ENCODE assay signal across 20 cellular contexts in the genomic region with DNA sequence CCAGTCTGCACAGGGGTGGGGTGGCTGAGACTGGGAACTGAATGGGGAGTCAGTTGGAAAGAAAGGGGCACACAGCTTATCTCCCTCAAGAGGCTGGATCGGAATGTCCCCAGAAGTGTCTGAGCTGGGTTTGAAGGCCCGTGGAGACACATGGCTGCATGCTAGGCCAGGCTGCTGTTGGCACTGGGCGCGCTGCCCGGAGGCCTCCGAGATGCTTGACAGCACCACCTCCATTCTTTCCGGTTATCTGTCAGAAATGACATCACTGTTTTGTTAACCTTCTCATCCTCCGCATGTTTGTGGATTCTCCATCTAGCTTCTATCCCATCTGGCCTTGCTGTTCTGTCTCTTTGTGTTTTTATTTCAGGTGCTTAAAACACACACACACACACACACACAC.
A peak's percentile ranks its signal among the peaks of the same experiment; 100 is the strongest.
DNase-seq lines count a peak whose midpoint lies in the region; ATAC-seq and TF ChIP-seq lines count a peak whose summit lies in the region.
"Had no signal": no experiment of that assay in that cellular context is flagged by ENCODE, and none has a peak within 500 bp of the region (broad histone marks: within the 10 kb centered on the region; RNA-seq: fewer than 3 reads in every experiment).

No MANE protein-coding gene starts in this region.

- peaks cover 0 to 3% (median 0%) of the 10 kb centered on the region in 7 donors for H3K4me1 Mint-ChIP-seq in naive thymus-derived CD4-positive, alpha-beta T cell
- H3K4me1 Mint-ChIP-seq: neural crest cell had no signal

- POLR2A ChIA-PET in AG04450 (lab: Yijun Ruan, JAX), result no interaction called here
- POLR2A ChIA-PET in naive thymus-derived CD4-positive, alpha-beta T cell (lab: Charles Lee), result no interaction called here

- peak; percentile 3 for DNase-seq in AG04450 (ENCODE audit: low read depth, low spot score)
- DNase-seq in NCI-H2029 (lab: John Stamatoyannopoulos, UW), result peak; percentile 97
- peak; percentile 30 for DNase-seq in astrocyte of the hippocampus (ENCODE audit: low read depth, low spot score)
- DNase-seq in hepatic stellate cell (ENCODE audit: low spot score), result peak; percentile 13
- DNase-seq in naive thymus-derived CD4-positive, alpha-beta T cell, result no peak
- DNase-seq in NCI-H82 (lab: John Stamatoyannopoulos, UW), result no peak
- no peak for DNase-seq in RPMI8226
- DNase-seq: activated CD4-positive, alpha-beta memory T cell treated with anti-CD3 and anti-CD28 coated beads for 36 hours; AML-193; amniotic stem cell; NCI-H1436; NK-92 treated with Interleukin-12 subunit alpha and Interleukin-12 subunit beta, amount 100 ng/mL, for 24 hours; stimulated activated naive CD4-positive, alpha-beta T cell had no signal

- H3K4me1 ChIP-seq in naive thymus-derived CD4-positive, alpha-beta T cell (ENCODE audit: control insufficient read depth in 2 of 2, insufficient read depth in 2 of 2, low read length in 2 of 2), result no peaks in the 10 kb centered on the region

- CTCF ChIA-PET in AG04450 (lab: Charles Lee), result interaction anchor here (0.6 to 1.6 kb wide), 3 partner anchors 10 to 61 kb away, joined by 3 to 5 read pairs (median 3); no protein-coding TSS in a partner anchor
- CTCF ChIA-PET in naive thymus-derived CD4-positive, alpha-beta T cell (lab: Charles Lee), result no interaction called here

- ATAC-seq in naive thymus-derived CD4-positive, alpha-beta T cell, result no peak
- no peak for ATAC-seq in GM21447 (IDR thresholded peaks at IDR 0.05; ENCODE audit: unreplicated experiment)
- ATAC-seq: esophagus mucosa had no signal

- H3K4me3 ChIP-seq in AG04450 (ENCODE audit: low read depth, low read length), result no peak overlapping the region
- no peak overlapping the region for H3K4me3 ChIP-seq in naive thymus-derived CD4-positive, alpha-beta T cell (ENCODE audit: low read length)
- H3K4me3 ChIP-seq: lung, skin epidermis had no signal

- no peak overlapping the region for H3K4me3 Mint-ChIP-seq in naive thymus-derived CD4-positive, alpha-beta T cell
- H3K4me3 Mint-ChIP-seq: activated CD4-positive, alpha-beta memory T cell treated with anti-CD3 and anti-CD28 coated beads for 36 hours; activated T-helper 1 cell treated with anti-CD3 and anti-CD28 coated beads, Interleukin-12 subunit alpha, Interleukin-12 subunit beta, Interleukin-2, Interleukin-4 antibody, amounts not matched to agents 30 ng/mL and 10 ng/mL and 1 ng/mL, durations not matched to agents 14 hours and 24 hours and 36 hours; dendritic cell treated with granulocyte-macrophage colony-stimulating factor and Interleukin-4, amounts not matched to agents 40 ng/mL and 50 ng/mL, for 4 days; neural crest cell had no signal

- H3K9me3 Mint-ChIP-seq in naive thymus-derived CD4-positive, alpha-beta T cell, result peaks cover 0 to 3% (median 0%) of the 10 kb centered on the region in 11 donors
- H3K9me3 Mint-ChIP-seq: activated CD4-positive, alpha-beta memory T cell treated with anti-CD3 and anti-CD28 coated beads for 36 hours; activated T-helper 1 cell treated with anti-CD3 and anti-CD28 coated beads, Interleukin-12 subunit alpha, Interleukin-12 subunit beta, Interleukin-2, Interleukin-4 antibody, amounts not matched to agents 30 ng/mL and 10 ng/mL and 1 ng/mL, durations not matched to agents 14 hours and 24 hours and 36 hours; dendritic cell treated with granulocyte-macrophage colony-stimulating factor and Interleukin-4, amounts not matched to agents 40 ng/mL and 50 ng/mL, for 4 days; neural crest cell had no signal

- H3K36me3 Mint-ChIP-seq in naive thymus-derived CD4-positive, alpha-beta T cell, result no peaks in the 10 kb centered on the region
- H3K36me3 Mint-ChIP-seq: activated CD4-positive, alpha-beta memory T cell treated with anti-CD3 and anti-CD28 coated beads for 36 hours had no signal

- no peaks in the 10 kb centered on the region for H3K36me3 ChIP-seq in naive thymus-derived CD4-positive, alpha-beta T cell (ENCODE audit: control insufficient read depth in 2 of 3, insufficient read depth in 3 of 3, low read length in 3 of 3)

- no peak overlapping the region for H3K27ac Mint-ChIP-seq in naive thymus-derived CD4-positive, alpha-beta T cell
- H3K27ac Mint-ChIP-seq: activated CD4-positive, alpha-beta memory T cell treated with anti-CD3 and anti-CD28 coated beads for 36 hours; activated T-helper 1 cell treated with anti-CD3 and anti-CD28 coated beads, Interleukin-12 subunit alpha, Interleukin-12 subunit beta, Interleukin-2, Interleukin-4 antibody, amounts not matched to agents 30 ng/mL and 10 ng/mL and 1 ng/mL, durations not matched to agents 14 hours and 24 hours and 36 hours; dendritic cell treated with granulocyte-macrophage colony-stimulating factor and Interleukin-4, amounts not matched to agents 40 ng/mL and 50 ng/mL, for 4 days had no signal

- no peaks in the 10 kb centered on the region for H3K27me3 ChIP-seq in AG04450 (ENCODE audit: control insufficient read depth, insufficient read depth, low read length)
- no peaks in the 10 kb centered on the region for H3K27me3 ChIP-seq in naive thymus-derived CD4-positive, alpha-beta T cell (ENCODE audit: control insufficient read depth in 2 of 2, insufficient read depth in 2 of 2, low read length in 2 of 2)

- no peaks in the 10 kb centered on the region for H3K9me3 ChIP-seq in AG04450 (ENCODE audit: control insufficient read depth, insufficient read depth, low read length)
- H3K9me3 ChIP-seq in naive thymus-derived CD4-positive, alpha-beta T cell (ENCODE audit: control insufficient read depth in 2 of 3, low read length in 3 of 3), result no peaks in the 10 kb centered on the region

- H3K27me3 Mint-ChIP-seq in naive thymus-derived CD4-positive, alpha-beta T cell, result peaks cover 0 to 10% (median 4%) of the 10 kb centered on the region in 5 donors

- H3K27ac ChIP-seq in AG04450 (ENCODE audit: low read depth, low read length), result no peak overlapping the region
- no peak overlapping the region for H3K27ac ChIP-seq in naive thymus-derived CD4-positive, alpha-beta T cell (ENCODE audit: low read depth, low read length)

- intact Hi-C loops in naive thymus-derived CD4-positive, alpha-beta T cell (cut with micrococcal nuclease), result no loop called here

- no peak for TF ChIP-seq CTCF in AG04450 (IDR thresholded peaks at IDR 0.05; ENCODE audit: low read depth, low read length)

Comparison
In these comparisons a context has a peak if more than half of its experiments do, and no peak if none do; other contexts are left out.
1. DNase-seq: peak in AG04450 (single experiment), NCI-H2029 (single experiment), astrocyte of the hippocampus (single experiment) and hepatic stellate cell (single experiment); none in naive thymus-derived CD4-positive, alpha-beta T cell (0 of 9), NCI-H82 (single experiment) and RPMI8226 (single experiment).